ENCODE assay signal across 1 cellular context in the genomic region with DNA sequence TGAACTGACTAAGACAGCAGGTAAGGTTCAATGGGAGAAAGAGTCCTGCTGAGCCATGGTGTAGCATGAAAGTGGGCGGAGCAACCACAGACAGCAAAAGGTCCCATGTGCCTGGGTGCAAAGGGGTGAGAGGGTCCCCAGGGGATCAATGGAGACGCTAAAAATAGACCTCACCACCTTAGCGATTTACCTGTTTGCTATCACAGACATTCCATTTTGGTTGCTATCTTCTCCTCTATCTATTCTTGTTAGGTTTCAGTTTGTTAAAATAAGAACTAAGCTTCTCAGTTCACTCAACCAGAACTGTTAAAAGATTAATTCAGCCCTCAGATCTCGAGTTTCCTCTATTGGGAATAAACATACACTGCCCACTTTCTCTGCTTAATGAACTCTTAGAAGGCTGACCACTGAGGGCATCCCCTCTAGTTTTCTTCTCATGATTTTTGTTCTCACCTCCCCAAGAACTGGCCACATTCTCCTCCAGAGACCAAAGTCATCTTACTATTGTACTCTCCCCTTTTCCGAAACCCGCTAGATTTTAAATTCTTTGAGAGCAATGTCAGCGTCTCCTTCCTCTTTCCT.
A peak's percentile ranks its signal among the peaks of the same experiment; 100 is the strongest.
TF ChIP-seq lines count a peak whose summit lies in the region.

No MANE protein-coding gene starts in this region.

TF ChIP-seq in GM12878, 131 proteins besides CTCF, POLR2A, EP300 and RAD21 (continued from another document and continues in another):
- TF ChIP-seq, protein P1, sequence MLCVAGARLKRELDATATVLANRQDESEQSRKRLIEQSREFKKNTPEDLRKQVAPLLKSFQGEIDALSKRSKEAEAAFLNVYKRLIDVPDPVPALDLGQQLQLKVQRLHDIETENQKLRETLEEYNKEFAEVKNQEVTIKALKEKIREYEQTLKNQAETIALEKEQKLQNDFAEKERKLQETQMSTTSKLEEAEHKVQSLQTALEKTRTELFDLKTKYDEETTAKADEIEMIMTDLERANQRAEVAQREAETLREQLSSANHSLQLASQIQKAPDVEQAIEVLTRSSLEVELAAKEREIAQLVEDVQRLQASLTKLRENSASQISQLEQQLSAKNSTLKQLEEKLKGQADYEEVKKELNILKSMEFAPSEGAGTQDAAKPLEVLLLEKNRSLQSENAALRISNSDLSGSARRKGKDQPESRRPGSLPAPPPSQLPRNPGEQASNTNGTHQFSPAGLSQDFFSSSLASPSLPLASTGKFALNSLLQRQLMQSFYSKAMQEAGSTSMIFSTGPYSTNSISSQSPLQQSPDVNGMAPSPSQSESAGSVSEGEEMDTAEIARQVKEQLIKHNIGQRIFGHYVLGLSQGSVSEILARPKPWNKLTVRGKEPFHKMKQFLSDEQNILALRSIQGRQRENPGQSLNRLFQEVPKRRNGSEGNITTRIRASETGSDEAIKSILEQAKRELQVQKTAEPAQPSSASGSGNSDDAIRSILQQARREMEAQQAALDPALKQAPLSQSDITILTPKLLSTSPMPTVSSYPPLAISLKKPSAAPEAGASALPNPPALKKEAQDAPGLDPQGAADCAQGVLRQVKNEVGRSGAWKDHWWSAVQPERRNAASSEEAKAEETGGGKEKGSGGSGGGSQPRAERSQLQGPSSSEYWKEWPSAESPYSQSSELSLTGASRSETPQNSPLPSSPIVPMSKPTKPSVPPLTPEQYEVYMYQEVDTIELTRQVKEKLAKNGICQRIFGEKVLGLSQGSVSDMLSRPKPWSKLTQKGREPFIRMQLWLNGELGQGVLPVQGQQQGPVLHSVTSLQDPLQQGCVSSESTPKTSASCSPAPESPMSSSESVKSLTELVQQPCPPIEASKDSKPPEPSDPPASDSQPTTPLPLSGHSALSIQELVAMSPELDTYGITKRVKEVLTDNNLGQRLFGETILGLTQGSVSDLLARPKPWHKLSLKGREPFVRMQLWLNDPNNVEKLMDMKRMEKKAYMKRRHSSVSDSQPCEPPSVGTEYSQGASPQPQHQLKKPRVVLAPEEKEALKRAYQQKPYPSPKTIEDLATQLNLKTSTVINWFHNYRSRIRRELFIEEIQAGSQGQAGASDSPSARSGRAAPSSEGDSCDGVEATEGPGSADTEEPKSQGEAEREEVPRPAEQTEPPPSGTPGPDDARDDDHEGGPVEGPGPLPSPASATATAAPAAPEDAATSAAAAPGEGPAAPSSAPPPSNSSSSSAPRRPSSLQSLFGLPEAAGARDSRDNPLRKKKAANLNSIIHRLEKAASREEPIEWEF (IDR thresholded peaks at IDR 0.05; ENCODE audit: insufficient replicate concordance, low read depth, low read length): peak; percentile 47
- TF ChIP-seq RAD51 (IDR thresholded peaks at IDR 0.05) (no peak), NR2F1 (conservative IDR thresholded peaks at IDR 0.05) (peak; percentile 81), STAT1 (conservative IDR thresholded peaks at IDR 0.05) (no peak), NKRF (conservative IDR thresholded peaks at IDR 0.05) (no peak), E2F4 (IDR thresholded peaks at IDR 0.05; ENCODE audit: low read depth, low read length) (no peak), JUND (IDR thresholded peaks at IDR 0.05; ENCODE audit: low read depth, low read length) (no peak), NBN (IDR thresholded peaks at IDR 0.05) (peak; percentile 76), IRF4 (IDR thresholded peaks at IDR 0.05; ENCODE audit: low read depth, low read length) (no peak), ZNF207 (IDR thresholded peaks at IDR 0.05; ENCODE audit: borderline replicate concordance) (no peak), RB1 (IDR thresholded peaks at IDR 0.05; ENCODE audit: borderline replicate concordance) (peak; percentile 39; the same call in 1 of the 2 replicates), HDAC6 (IDR thresholded peaks at IDR 0.05; ENCODE audit: unreplicated experiment) (no peak), RELA (IDR thresholded peaks at IDR 0.05; ENCODE audit: borderline replicate concordance, partially characterized antibody) (no peak), CBX5 (IDR thresholded peaks at IDR 0.05; ENCODE audit: low read depth) (no peak), NR2C1 (IDR thresholded peaks at IDR 0.05) (no peak), RCOR1 (conservative IDR thresholded peaks at IDR 0.05; ENCODE audit: low read depth, low read length) (no peak; the same call in 1 of the 2 replicates), MYB (IDR thresholded peaks at IDR 0.05; ENCODE audit: borderline replicate concordance, low read depth, low read length) (no peak), KDM1A (IDR thresholded peaks at IDR 0.05; ENCODE audit: borderline replicate concordance) (no peak), SREBF1 (IDR thresholded peaks at IDR 0.05; ENCODE audit: low read length) (no peak), NFIC (IDR thresholded peaks at IDR 0.05; ENCODE audit: low read depth, low read length) (peak; percentile 52), HDGF (IDR thresholded peaks at IDR 0.05) (no peak), ZSCAN29 (IDR thresholded peaks at IDR 0.05) (no peak), HCFC1 (IDR thresholded peaks at IDR 0.05; ENCODE audit: low read length) (no peak), CBFB (IDR thresholded peaks at IDR 0.05; ENCODE audit: low read depth) (no peak), SRF (IDR thresholded peaks at IDR 0.05; ENCODE audit: low read depth in 2 of 2, low read length in 2 of 2) (no peak), HDAC2 (IDR thresholded peaks at IDR 0.05) (no peak), BCL11A (IDR thresholded peaks at IDR 0.05; ENCODE audit: low read depth, low read length) (0 out of 2 replicates have a peak, but pooled peaks have one; percentile 6), MEF2A (IDR thresholded peaks at IDR 0.05; ENCODE audit: insufficient read depth, low read depth, low read length) (no peak; the same call in 1 of the 2 replicates), NR2C2 (IDR thresholded peaks at IDR 0.05; ENCODE audit: borderline replicate concordance, control insufficient read depth, insufficient read length, low read depth) (no peak), ZBED1 (IDR thresholded peaks at IDR 0.05; ENCODE audit: borderline replicate concordance) (no peak; the same call in 1 of the 2 replicates), MEF2B (IDR thresholded peaks at IDR 0.05; ENCODE audit: partially characterized antibody, poor library complexity, severe bottlenecking) (peak; percentile 98), TBL1XR1 (IDR thresholded peaks at IDR 0.05; ENCODE audit: low read depth, low read length) (peak; percentile 35; the same call in 1 of the 2 replicates), SREBF2 (IDR thresholded peaks at IDR 0.05; ENCODE audit: low read length) (no peak)
- TF ChIP-seq, protein P2, sequence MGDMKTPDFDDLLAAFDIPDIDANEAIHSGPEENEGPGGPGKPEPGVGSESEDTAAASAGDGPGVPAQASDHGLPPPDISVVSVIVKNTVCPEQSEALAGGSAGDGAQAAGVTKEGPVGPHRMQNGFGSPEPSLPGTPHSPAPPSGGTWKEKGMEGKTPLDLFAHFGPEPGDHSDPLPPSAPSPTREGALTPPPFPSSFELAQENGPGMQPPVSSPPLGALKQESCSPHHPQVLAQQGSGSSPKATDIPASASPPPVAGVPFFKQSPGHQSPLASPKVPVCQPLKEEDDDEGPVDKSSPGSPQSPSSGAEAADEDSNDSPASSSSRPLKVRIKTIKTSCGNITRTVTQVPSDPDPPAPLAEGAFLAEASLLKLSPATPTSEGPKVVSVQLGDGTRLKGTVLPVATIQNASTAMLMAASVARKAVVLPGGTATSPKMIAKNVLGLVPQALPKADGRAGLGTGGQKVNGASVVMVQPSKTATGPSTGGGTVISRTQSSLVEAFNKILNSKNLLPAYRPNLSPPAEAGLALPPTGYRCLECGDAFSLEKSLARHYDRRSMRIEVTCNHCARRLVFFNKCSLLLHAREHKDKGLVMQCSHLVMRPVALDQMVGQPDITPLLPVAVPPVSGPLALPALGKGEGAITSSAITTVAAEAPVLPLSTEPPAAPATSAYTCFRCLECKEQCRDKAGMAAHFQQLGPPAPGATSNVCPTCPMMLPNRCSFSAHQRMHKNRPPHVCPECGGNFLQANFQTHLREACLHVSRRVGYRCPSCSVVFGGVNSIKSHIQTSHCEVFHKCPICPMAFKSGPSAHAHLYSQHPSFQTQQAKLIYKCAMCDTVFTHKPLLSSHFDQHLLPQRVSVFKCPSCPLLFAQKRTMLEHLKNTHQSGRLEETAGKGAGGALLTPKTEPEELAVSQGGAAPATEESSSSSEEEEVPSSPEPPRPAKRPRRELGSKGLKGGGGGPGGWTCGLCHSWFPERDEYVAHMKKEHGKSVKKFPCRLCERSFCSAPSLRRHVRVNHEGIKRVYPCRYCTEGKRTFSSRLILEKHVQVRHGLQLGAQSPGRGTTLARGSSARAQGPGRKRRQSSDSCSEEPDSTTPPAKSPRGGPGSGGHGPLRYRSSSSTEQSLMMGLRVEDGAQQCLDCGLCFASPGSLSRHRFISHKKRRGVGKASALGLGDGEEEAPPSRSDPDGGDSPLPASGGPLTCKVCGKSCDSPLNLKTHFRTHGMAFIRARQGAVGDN (IDR thresholded peaks at IDR 0.05): no peak
- TF ChIP-seq, protein P3, sequence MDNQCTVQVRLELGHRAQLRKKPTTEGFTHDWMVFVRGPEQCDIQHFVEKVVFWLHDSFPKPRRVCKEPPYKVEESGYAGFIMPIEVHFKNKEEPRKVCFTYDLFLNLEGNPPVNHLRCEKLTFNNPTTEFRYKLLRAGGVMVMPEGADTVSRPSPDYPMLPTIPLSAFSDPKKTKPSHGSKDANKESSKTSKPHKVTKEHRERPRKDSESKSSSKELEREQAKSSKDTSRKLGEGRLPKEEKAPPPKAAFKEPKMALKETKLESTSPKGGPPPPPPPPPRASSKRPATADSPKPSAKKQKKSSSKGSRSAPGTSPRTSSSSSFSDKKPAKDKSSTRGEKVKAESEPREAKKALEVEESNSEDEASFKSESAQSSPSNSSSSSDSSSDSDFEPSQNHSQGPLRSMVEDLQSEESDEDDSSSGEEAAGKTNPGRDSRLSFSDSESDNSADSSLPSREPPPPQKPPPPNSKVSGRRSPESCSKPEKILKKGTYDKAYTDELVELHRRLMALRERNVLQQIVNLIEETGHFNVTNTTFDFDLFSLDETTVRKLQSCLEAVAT (IDR thresholded peaks at IDR 0.05): no peak
- TF ChIP-seq, protein P4, sequence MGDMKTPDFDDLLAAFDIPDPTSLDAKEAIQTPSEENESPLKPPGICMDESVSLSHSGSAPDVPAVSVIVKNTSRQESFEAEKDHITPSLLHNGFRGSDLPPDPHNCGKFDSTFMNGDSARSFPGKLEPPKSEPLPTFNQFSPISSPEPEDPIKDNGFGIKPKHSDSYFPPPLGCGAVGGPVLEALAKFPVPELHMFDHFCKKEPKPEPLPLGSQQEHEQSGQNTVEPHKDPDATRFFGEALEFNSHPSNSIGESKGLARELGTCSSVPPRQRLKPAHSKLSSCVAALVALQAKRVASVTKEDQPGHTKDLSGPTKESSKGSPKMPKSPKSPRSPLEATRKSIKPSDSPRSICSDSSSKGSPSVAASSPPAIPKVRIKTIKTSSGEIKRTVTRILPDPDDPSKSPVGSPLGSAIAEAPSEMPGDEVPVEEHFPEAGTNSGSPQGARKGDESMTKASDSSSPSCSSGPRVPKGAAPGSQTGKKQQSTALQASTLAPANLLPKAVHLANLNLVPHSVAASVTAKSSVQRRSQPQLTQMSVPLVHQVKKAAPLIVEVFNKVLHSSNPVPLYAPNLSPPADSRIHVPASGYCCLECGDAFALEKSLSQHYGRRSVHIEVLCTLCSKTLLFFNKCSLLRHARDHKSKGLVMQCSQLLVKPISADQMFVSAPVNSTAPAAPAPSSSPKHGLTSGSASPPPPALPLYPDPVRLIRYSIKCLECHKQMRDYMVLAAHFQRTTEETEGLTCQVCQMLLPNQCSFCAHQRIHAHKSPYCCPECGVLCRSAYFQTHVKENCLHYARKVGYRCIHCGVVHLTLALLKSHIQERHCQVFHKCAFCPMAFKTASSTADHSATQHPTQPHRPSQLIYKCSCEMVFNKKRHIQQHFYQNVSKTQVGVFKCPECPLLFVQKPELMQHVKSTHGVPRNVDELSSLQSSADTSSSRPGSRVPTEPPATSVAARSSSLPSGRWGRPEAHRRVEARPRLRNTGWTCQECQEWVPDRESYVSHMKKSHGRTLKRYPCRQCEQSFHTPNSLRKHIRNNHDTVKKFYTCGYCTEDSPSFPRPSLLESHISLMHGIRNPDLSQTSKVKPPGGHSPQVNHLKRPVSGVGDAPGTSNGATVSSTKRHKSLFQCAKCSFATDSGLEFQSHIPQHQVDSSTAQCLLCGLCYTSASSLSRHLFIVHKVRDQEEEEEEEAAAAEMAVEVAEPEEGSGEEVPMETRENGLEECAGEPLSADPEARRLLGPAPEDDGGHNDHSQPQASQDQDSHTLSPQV (IDR thresholded peaks at IDR 0.05): no peak
- TF ChIP-seq, protein P5, sequence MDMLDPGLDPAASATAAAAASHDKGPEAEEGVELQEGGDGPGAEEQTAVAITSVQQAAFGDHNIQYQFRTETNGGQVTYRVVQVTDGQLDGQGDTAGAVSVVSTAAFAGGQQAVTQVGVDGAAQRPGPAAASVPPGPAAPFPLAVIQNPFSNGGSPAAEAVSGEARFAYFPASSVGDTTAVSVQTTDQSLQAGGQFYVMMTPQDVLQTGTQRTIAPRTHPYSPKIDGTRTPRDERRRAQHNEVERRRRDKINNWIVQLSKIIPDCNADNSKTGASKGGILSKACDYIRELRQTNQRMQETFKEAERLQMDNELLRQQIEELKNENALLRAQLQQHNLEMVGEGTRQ (IDR thresholded peaks at IDR 0.05; ENCODE audit: borderline replicate concordance, low read depth, low read length): no peak
